8 cellular contexts compared by ENCODE assay signal in the genomic region with DNA sequence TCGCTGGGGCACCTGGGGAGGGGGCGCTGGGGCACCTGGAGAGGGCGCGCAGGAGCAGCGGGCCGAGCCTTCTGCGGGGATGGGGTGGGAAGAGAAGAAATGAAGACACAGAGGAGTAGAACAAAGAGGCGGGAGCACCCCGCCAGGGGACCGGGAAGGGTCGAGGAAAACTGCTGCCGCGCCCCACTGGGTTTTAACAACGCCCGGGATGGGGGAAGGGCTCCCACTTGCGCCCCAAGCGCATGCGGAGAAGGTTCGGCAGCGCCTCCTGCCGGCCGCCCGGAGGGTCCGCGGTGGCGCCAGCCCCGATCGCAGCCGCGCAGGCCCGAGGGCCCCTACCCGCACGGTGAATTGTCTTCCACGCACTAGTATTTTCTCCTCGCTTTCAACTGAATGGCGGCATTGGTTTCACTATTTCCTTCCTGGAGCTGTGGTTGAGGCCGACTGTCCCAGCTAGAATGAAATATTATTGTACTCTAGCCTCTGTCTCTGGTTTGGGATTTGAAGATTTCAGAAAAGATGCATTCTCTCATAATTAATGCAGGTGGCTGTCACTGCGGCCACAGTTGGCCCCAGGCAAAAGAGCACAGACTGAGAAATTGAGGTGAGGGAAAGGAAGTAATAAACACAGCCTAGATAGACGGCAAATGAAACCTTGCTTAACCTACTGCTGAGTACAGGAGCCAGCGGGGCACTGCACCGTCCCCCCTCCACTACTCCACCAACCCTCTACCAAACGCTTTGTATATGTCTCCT. TPM values are rescaled to one million over a fixed set of nuclear protein-coding genes. Genes with fewer than 3 reads are reported as not detected.
DNase-seq lines count a peak whose midpoint lies in the region; ATAC-seq and TF ChIP-seq lines count a peak whose summit lies in the region.

No MANE protein-coding gene starts in this region.

- peak overlapping the region; percentile 44; the same call in 1 of the 2 replicates for H2AFZ ChIP-seq in Karpas-422 (ENCODE audit: low read length)

- H3K36me3 Mint-ChIP-seq in dendritic cell treated with granulocyte-macrophage colony-stimulating factor and Interleukin-4, amounts not matched to agents 40 ng/mL and 50 ng/mL, for 4 days (ENCODE audit: low read depth): no peaks in the 10 kb centered on the region

- peak overlapping the region; percentile 79 for H3K4me3 Mint-ChIP-seq in dendritic cell treated with granulocyte-macrophage colony-stimulating factor and Interleukin-4, amounts not matched to agents 40 ng/mL and 50 ng/mL, for 4 days

- H3K36me3 ChIP-seq in Karpas-422 (ENCODE audit: insufficient read depth, low read length) (no peaks in the 10 kb centered on the region), liver (ENCODE audit: control insufficient read depth in 4 of 4, insufficient read depth in 3 of 4, low read depth in 1 of 4, low read length in 3 of 4) (no peaks in the 10 kb centered on the region)

- no peaks in the 10 kb centered on the region for H4K20me1 ChIP-seq in Karpas-422 (ENCODE audit: insufficient read depth, low read depth, low read length)

- no peak overlapping the region for H3K27ac ChIP-seq in Karpas-422 (ENCODE audit: low read length)
- H3K27ac ChIP-seq in liver (ENCODE audit: low read depth in 1 of 2, low read length in 2 of 2): peak overlapping the region; percentile 21 to 25

- H3K4me2 ChIP-seq in Karpas-422 (ENCODE audit: low read depth, low read length, poor library complexity, severe bottlenecking): peak overlapping the region; percentile 42

- ATAC-seq in GM21717 (IDR thresholded peaks at IDR 0.05; ENCODE audit: unreplicated experiment): peak; percentile 69

- H3K27me3 ChIP-seq in Karpas-422 (ENCODE audit: low read length): no peaks in the 10 kb centered on the region
- no peaks in the 10 kb centered on the region for H3K27me3 ChIP-seq in liver (ENCODE audit: control insufficient read depth in 4 of 4, insufficient read depth in 4 of 4, low read length in 3 of 4)

- H3K27me3 Mint-ChIP-seq in dendritic cell treated with granulocyte-macrophage colony-stimulating factor and Interleukin-4, amounts not matched to agents 40 ng/mL and 50 ng/mL, for 4 days: peaks cover 30% of the 10 kb centered on the region

- H3K9me2 ChIP-seq in Karpas-422 (replicated peaks; ENCODE audit: insufficient read depth, low read length): no peaks in the 10 kb centered on the region

- DNase-seq in DMS79 treated with DMSO at 0.1 percent for 48 hours (lab: John Stamatoyannopoulos, UW) (peak; percentile 48), Karpas-422 (peak; percentile 83), NCI-H1694 treated with DMSO at 0.1 percent for 48 hours (lab: John Stamatoyannopoulos, UW) (no peak)
- DNase-seq in activated CD4-positive, alpha-beta T cell treated with anti-CD3 and anti-CD28 coated beads, Interleukin-2, amount 50 U/mL, for 1 hour: peak; percentile 86
- DNase-seq in stimulated activated CD4-positive, alpha-beta T cell treated with anti-CD3 and anti-CD28 coated beads, Interleukin-4, amount 100 ng/mL, for 1 hour: peak; percentile 90

- intact Hi-C loops in dendritic cell treated with granulocyte-macrophage colony-stimulating factor and Interleukin-4, amounts not matched to agents 40 ng/mL and 50 ng/mL, for 4 days (cut with micrococcal nuclease): loop anchor here (2.0 to 5.0 kb wide), 2 partner anchors 16 to 214 kb away; no protein-coding TSS in a partner anchor

- peaks cover 54% of the 10 kb centered on the region for H3K4me1 ChIP-seq in Karpas-422 (ENCODE audit: low read length)
- H3K4me1 ChIP-seq in liver (ENCODE audit: control insufficient read depth in 4 of 4, insufficient read depth in 4 of 4, low read length in 3 of 4): peaks cover 0 to 14% (median 4%) of the 10 kb centered on the region in 4 donors

- H3K27ac Mint-ChIP-seq in dendritic cell treated with granulocyte-macrophage colony-stimulating factor and Interleukin-4, amounts not matched to agents 40 ng/mL and 50 ng/mL, for 4 days: peak overlapping the region; percentile 67

- TF ChIP-seq RAD21 in liver (IDR thresholded peaks at IDR 0.05): peak; percentile 83 to 85

- H3K9me3 ChIP-seq in Karpas-422 (ENCODE audit: low read length) (no peaks in the 10 kb centered on the region), liver (ENCODE audit: control insufficient read depth in 4 of 4, low read length in 3 of 4) (no peaks in the 10 kb centered on the region)

- H3K9me3 Mint-ChIP-seq in dendritic cell treated with granulocyte-macrophage colony-stimulating factor and Interleukin-4, amounts not matched to agents 40 ng/mL and 50 ng/mL, for 4 days: no peaks in the 10 kb centered on the region

- peaks cover 35% of the 10 kb centered on the region for H3K4me1 Mint-ChIP-seq in dendritic cell treated with granulocyte-macrophage colony-stimulating factor and Interleukin-4, amounts not matched to agents 40 ng/mL and 50 ng/mL, for 4 days (ENCODE audit: low read depth)

- H3K4me3 ChIP-seq in Karpas-422 (ENCODE audit: low read length) (peak overlapping the region; percentile 10; the same call in 1 of the 2 replicates), liver (ENCODE audit: low read depth in 1 of 3, low read length in 3 of 3) (peak overlapping the region; percentile 8 to 59 (median 49))

- TF ChIP-seq CTCF in liver (IDR thresholded peaks at IDR 0.05; ENCODE audit: low read depth, low read length, missing input control): peak; percentile 91

- peak overlapping the region; percentile 30 for H3K9ac ChIP-seq in Karpas-422 (ENCODE audit: low read length)
- peak overlapping the region; percentile 33 to 58 for H3K9ac ChIP-seq in liver (ENCODE audit: low read depth in 1 of 2, low read length in 2 of 2)

- WGBS in liver: 7% methylated on average over 42 of the region's 42 CpGs

- no peaks in the 10 kb centered on the region for H3K79me2 ChIP-seq in Karpas-422 (ENCODE audit: low read length)

TF ChIP-seq in liver, 16 proteins besides CTCF, POLR2A, EP300 and RAD21:
- TF ChIP-seq TAF1 (conservative IDR thresholded peaks at IDR 0.05) (no peak), SP1 (IDR thresholded peaks at IDR 0.05) (peak; percentile 6)

RNA-seq across cellular contexts. Expression of a gene that starts 57.3 kb away (rescaled TPM):
- not detected in 2 replicates for total RNA-seq in Karpas-422 (2014; rRNA removed; shearing (Covaris generic); ENCODE audit: low replicate concordance)
- total RNA-seq in liver: under 1 TPM; 0.25 to 0.42 TPM
- under 1 TPM; 0.13 to 0.28 TPM for polyA plus RNA-seq in liver
